ENCODE assay signal across 20 cellular contexts in the genomic region with DNA sequence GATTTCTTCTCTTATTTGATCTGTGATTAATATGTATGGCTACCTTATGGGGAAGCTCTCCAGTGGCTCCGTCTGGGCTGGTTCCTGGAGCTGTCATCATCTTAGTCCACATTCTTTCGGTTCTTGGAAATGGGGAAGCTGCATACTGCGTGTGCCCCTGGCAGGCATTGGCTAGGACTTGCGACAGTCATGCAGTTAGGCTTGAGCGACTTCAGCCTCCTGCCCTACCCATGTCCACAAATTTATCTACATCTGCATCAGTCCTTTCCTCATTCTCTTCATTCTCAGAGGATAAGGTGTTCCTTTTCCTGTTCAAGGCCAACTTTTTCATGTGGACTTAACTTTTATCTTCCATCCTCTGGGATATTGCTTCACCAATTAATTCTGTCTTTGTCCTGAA.
A peak's percentile ranks its signal among the peaks of the same experiment; 100 is the strongest.
DNase-seq lines count a peak whose midpoint lies in the region; ATAC-seq and TF ChIP-seq lines count a peak whose summit lies in the region.
"Had no signal": no experiment of that assay in that cellular context is flagged by ENCODE, and none has a peak within 500 bp of the region (broad histone marks: within the 10 kb centered on the region; RNA-seq: fewer than 3 reads in every experiment).

No MANE protein-coding gene starts in this region.

- POLR2A ChIA-PET in PC-9 (lab: Charles Lee; ENCODE audit: unreplicated experiment) = no interaction called here

- intact Hi-C loops in PC-9 (cut with micrococcal nuclease; ENCODE audit: unreplicated experiment) = loop anchor here (1.0 kb wide), 1 partner anchor 31 kb away; no protein-coding TSS in a partner anchor
- intact Hi-C loops in activated T-helper 2 cell treated with anti-CD3 and anti-CD28 coated beads, Interferon-gamma antibody, Interleukin-2, Interleukin-4, amounts not matched to agents 10 μg/mL and 5 μg/mL and 100 μg/mL, durations not matched to agents 14 hours and 24 hours and 36 hours (cut with micrococcal nuclease) = no loop called here

- H3K27ac Mint-ChIP-seq in activated T-helper 2 cell treated with anti-CD3 and anti-CD28 coated beads, Interferon-gamma antibody, Interleukin-2, Interleukin-4, amounts not matched to agents 10 μg/mL and 5 μg/mL and 100 μg/mL, durations not matched to agents 14 hours and 24 hours and 36 hours = no peak overlapping the region
- H3K27ac Mint-ChIP-seq: activated naive CD8-positive, alpha-beta T cell treated with anti-CD3 and anti-CD28 coated beads for 36 hours; B cell; T-helper 1 cell treated with Interleukin-12 subunit alpha and Interleukin-12 subunit beta and Interleukin-4 antibody, amounts not matched to agents 30 μg/mL and 1 μg/mL, for 36 hours had no signal

- CTCF ChIA-PET in PC-9 (lab: Charles Lee) = interaction anchor here (1.9 kb wide), 1 partner anchor 19 kb away, joined by 8 read pairs; a partner anchor contains a TSS

- peaks cover 34% of the 10 kb centered on the region for H3K4me1 ChIP-seq in PC-9 (replicated peaks; ENCODE audit: insufficient read depth)
- H3K4me1 ChIP-seq: uterus had no signal

- peak overlapping the region; percentile 61 for H3K4me2 ChIP-seq in PC-9
- H3K4me2 ChIP-seq: smooth muscle cell had no signal

- no peak overlapping the region for H3K4me3 Mint-ChIP-seq in activated T-helper 2 cell treated with anti-CD3 and anti-CD28 coated beads, Interferon-gamma antibody, Interleukin-2, Interleukin-4, amounts not matched to agents 10 μg/mL and 5 μg/mL and 100 μg/mL, durations not matched to agents 14 hours and 24 hours and 36 hours (ENCODE audit: low read depth)
- H3K4me3 Mint-ChIP-seq: activated naive CD8-positive, alpha-beta T cell treated with anti-CD3 and anti-CD28 coated beads for 36 hours; B cell; T-helper 1 cell treated with Interleukin-12 subunit alpha and Interleukin-12 subunit beta and Interleukin-4 antibody, amounts not matched to agents 30 μg/mL and 1 μg/mL, for 36 hours had no signal

- no TSS peak for BruUV-seq in PC-9 (replicated peaks; lab: Mats Ljungman, UMichigan)

- no peaks in the 10 kb centered on the region for H3K9me3 Mint-ChIP-seq in activated T-helper 2 cell treated with anti-CD3 and anti-CD28 coated beads, Interferon-gamma antibody, Interleukin-2, Interleukin-4, amounts not matched to agents 10 μg/mL and 5 μg/mL and 100 μg/mL, durations not matched to agents 14 hours and 24 hours and 36 hours
- H3K9me3 Mint-ChIP-seq: activated naive CD8-positive, alpha-beta T cell treated with anti-CD3 and anti-CD28 coated beads for 36 hours; T-helper 1 cell treated with Interleukin-12 subunit alpha and Interleukin-12 subunit beta and Interleukin-4 antibody, amounts not matched to agents 30 μg/mL and 1 μg/mL, for 36 hours had no signal

- no peaks in the 10 kb centered on the region for H3K36me3 ChIP-seq in PC-9 (ENCODE audit: low read depth)
- H3K36me3 ChIP-seq in kidney epithelial cell (ENCODE audit: control insufficient read depth, insufficient read depth, low read length) = no peaks in the 10 kb centered on the region
- H3K36me3 ChIP-seq: Peyer's patch, uterus had no signal

- H3K9me3 ChIP-seq in PC-9 (ENCODE audit: insufficient read depth, low read depth) = no peaks in the 10 kb centered on the region
- H3K9me3 ChIP-seq: Peyer's patch, uterus had no signal

- no peaks in the 10 kb centered on the region for H3K4me1 Mint-ChIP-seq in activated T-helper 2 cell treated with anti-CD3 and anti-CD28 coated beads, Interferon-gamma antibody, Interleukin-2, Interleukin-4, amounts not matched to agents 10 μg/mL and 5 μg/mL and 100 μg/mL, durations not matched to agents 14 hours and 24 hours and 36 hours (ENCODE audit: low read depth)
- H3K4me1 Mint-ChIP-seq: activated naive CD8-positive, alpha-beta T cell treated with anti-CD3 and anti-CD28 coated beads for 36 hours; B cell had no signal

- H3K36me3 Mint-ChIP-seq in activated T-helper 2 cell treated with anti-CD3 and anti-CD28 coated beads, Interferon-gamma antibody, Interleukin-2, Interleukin-4, amounts not matched to agents 10 μg/mL and 5 μg/mL and 100 μg/mL, durations not matched to agents 14 hours and 24 hours and 36 hours (ENCODE audit: low read depth) = no peaks in the 10 kb centered on the region
- H3K36me3 Mint-ChIP-seq: activated naive CD8-positive, alpha-beta T cell treated with anti-CD3 and anti-CD28 coated beads for 36 hours had no signal

- peak overlapping the region; percentile 27; the same call in 1 of the 2 replicates for H2AFZ ChIP-seq in PC-9

- TF ChIP-seq CTCF in PC-9 (conservative IDR thresholded peaks at IDR 0.05) (no peak), kidney epithelial cell (IDR thresholded peaks at IDR 0.05; ENCODE audit: insufficient read depth, low read length, poor library complexity, severe bottlenecking) (no peak)

- peaks cover 20% of the 10 kb centered on the region for H3K27me3 Mint-ChIP-seq in activated T-helper 2 cell treated with anti-CD3 and anti-CD28 coated beads, Interferon-gamma antibody, Interleukin-2, Interleukin-4, amounts not matched to agents 10 μg/mL and 5 μg/mL and 100 μg/mL, durations not matched to agents 14 hours and 24 hours and 36 hours (ENCODE audit: low read depth)

- H3K27ac ChIP-seq in PC-9 = peak overlapping the region; percentile 65
- H3K27ac ChIP-seq: Peyer's patch, uterus had no signal

- DNase-seq in HK-2 (ENCODE audit: unreplicated experiment) = peak; percentile 37
- peak; percentile 79 to 95 for DNase-seq in PC-9
- peak; percentile 69 for DNase-seq in kidney epithelial cell (ENCODE audit: low read depth)
- peak; percentile 6 for DNase-seq in putamen (ENCODE audit: low spot score)
- no peak for DNase-seq in NCI-H2081 (lab: John Stamatoyannopoulos, UW)
- no peak for DNase-seq in stimulated activated CD4-positive, alpha-beta T cell treated with anti-CD3 and anti-CD28 coated beads, Interleukin-4, amount 100 ng/mL, for 1 hour
- DNase-seq in activated T-helper 2 cell treated with anti-CD3 and anti-CD28 coated beads, Interferon-gamma antibody, Interleukin-2, Interleukin-4, amounts not matched to agents 10 μg/mL and 5 μg/mL and 100 μg/mL, durations not matched to agents 14 hours and 24 hours and 36 hours (ENCODE audit: low spot score) = no peak
- DNase-seq: activated naive CD8-positive, alpha-beta T cell treated with anti-CD3 and anti-CD28 coated beads for 36 hours; DMS79; IMR-90; mesenchymal stem cell; NCI-H146; NCI-H524 treated with DMSO at 0.1 percent for 48 hours; stimulated activated naive CD4-positive, alpha-beta T cell; uterus had no signal

- no peaks in the 10 kb centered on the region for H3K79me2 ChIP-seq in PC-9 (ENCODE audit: low read depth)

- ATAC-seq in GM18517 (IDR thresholded peaks at IDR 0.05; ENCODE audit: unreplicated experiment) = no peak

- peaks cover 12% of the 10 kb centered on the region; the same call in 1 of the 2 replicates for H3F3A ChIP-seq in PC-9 (ENCODE audit: insufficient read depth, low read depth)

- no peak overlapping the region; the same call in 1 of the 2 replicates for H3K4me3 ChIP-seq in PC-9
- H3K4me3 ChIP-seq in kidney epithelial cell (ENCODE audit: low read depth, low read length) = no peak overlapping the region
- H3K4me3 ChIP-seq: Peyer's patch, smooth muscle cell, uterus had no signal

- no peaks in the 10 kb centered on the region for H3K9me2 ChIP-seq in PC-9 (ENCODE audit: insufficient read depth)

- no peaks in the 10 kb centered on the region for H4K20me1 ChIP-seq in PC-9 (ENCODE audit: insufficient read depth)

- H3K27me3 ChIP-seq in PC-9 (ENCODE audit: insufficient read depth, low read depth) = no peaks in the 10 kb centered on the region
- H3K27me3 ChIP-seq in kidney epithelial cell (ENCODE audit: control insufficient read depth, insufficient read depth, low read length) = no peaks in the 10 kb centered on the region
- H3K27me3 ChIP-seq: Peyer's patch, uterus had no signal

Comparison
In these comparisons a context has a peak if more than half of its experiments do, and no peak if none do; other contexts are left out.
1. DNase-seq: peak in HK-2 (single experiment), PC-9 (2 of 2), kidney epithelial cell (single experiment) and putamen (single experiment); none in NCI-H2081 (0 of 2), stimulated activated CD4-positive, alpha-beta T cell treated with anti-CD3 and anti-CD28 coated beads, Interleukin-4, amount 100 ng/mL, for 1 hour (single experiment) and activated T-helper 2 cell treated with anti-CD3 and anti-CD28 coated beads, Interferon-gamma antibody, Interleukin-2, Interleukin-4, amounts not matched to agents 10 μg/mL and 5 μg/mL and 100 μg/mL, durations not matched to agents 14 hours and 24 hours and 36 hours (single experiment).